1 cellular context compared by ENCODE assay signal in the genomic region with DNA sequence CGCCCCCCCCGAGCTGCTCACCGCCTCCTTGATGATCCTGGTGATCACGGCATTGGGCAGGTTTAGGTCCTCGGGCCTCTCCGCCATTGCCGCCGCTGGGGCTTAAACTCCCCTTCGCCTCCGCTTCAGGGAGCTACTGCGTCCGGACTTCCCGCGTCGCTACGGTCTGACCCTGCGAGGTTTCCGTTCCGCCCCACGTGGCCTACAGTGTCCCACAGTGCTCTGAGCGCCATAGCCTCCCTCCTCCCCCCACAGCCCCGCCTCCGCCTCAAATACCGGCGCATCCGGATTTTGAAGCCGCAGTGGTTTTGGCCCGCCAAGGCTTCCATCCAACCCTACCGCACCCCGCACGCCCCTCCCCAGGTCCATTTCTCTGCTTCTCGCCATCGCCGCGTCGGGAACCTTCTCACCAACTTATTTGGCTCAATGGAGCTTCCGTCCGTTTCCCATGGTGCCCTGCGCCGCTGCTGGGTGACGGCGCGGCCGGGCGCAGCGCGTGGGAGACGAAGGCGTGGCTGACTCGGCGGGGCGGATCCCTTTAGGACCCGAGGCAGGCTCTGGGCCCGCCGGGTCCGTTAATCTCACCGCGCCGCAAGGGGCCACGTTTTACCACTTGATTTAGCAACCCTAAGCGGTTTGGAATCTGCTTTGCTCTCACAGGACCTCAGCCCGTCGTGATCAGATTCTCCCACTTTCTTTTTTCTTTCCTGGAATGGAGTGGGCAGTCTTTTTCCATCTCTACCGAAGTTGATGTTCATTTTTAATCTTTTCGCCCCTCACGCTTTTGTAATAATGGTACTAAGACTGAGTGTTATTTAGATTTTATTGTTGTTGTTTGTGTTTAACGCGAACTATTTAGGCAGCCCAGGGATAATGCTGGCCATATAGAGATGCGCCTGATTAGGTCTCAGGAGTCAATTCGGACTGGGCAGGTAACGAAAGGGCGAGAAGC.
TF ChIP-seq lines count a peak whose summit lies in the region.

C9orf43 (plus strand) TSS at position 541 of the 952 bp plus-strand sequence. CDS start 2,747 bp downstream, outside the sequence.
A gene with protein sequence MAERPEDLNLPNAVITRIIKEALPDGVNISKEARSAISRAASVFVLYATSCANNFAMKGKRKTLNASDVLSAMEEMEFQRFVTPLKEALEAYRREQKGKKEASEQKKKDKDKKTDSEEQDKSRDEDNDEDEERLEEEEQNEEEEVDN (minus strand): TSS at position 469 of the 952 bp plus-strand sequence. CDS start 382 bp downstream, at position 87.

TF ChIP-seq in HepG2, 621 proteins besides CTCF, POLR2A, EP300 and RAD21 (continued from another document and continues in another):
- TF ChIP-seq MTA3 (CRISPR knock-in tag; IDR thresholded peaks at IDR 0.05) (no peak), ZNF3 (CRISPR knock-in tag; IDR thresholded peaks at IDR 0.05) (no peak), SSRP1 (CRISPR knock-in tag; IDR thresholded peaks at IDR 0.05) (no peak), CEBPB (IDR thresholded peaks at IDR 0.05; ENCODE audit: borderline replicate concordance, low read depth, low read length) (peak; percentile 62; the same call in 1 of the 2 replicates), ZNF672 (CRISPR knock-in tag; IDR thresholded peaks at IDR 0.05) (no peak), RBFOX2 (IDR thresholded peaks at IDR 0.05; ENCODE audit: low read depth, low read length) (peak; percentile 93), TCF7 (IDR thresholded peaks at IDR 0.05; ENCODE audit: low read depth) (no peak), MEIS2 (CRISPR knock-in tag; IDR thresholded peaks at IDR 0.05) (peak; percentile 73), ZNF563 (CRISPR knock-in tag; IDR thresholded peaks at IDR 0.05) (no peak; the same call in 1 of the 2 replicates), ZNF292 (CRISPR knock-in tag; IDR thresholded peaks at IDR 0.05; ENCODE audit: borderline replicate concordance, low read depth) (peak; percentile 45; the same call in 1 of the 2 replicates), FOXJ3 (CRISPR knock-in tag; IDR thresholded peaks at IDR 0.05; ENCODE audit: borderline replicate concordance) (0 out of 2 replicates have a peak, but pooled peaks have one; percentile 29), ZNF781 (CRISPR knock-in tag; IDR thresholded peaks at IDR 0.05; ENCODE audit: borderline replicate concordance, not compliant biosample characterization) (no peak), ZNF674 (CRISPR knock-in tag; IDR thresholded peaks at IDR 0.05; ENCODE audit: low read depth) (no peak), ZNF546 (CRISPR knock-in tag; conservative IDR thresholded peaks at IDR 0.05) (0 out of 2 replicates have a peak, but pooled peaks have one; percentile 53), NFATC3 (CRISPR knock-in tag; IDR thresholded peaks at IDR 0.05) (peak; percentile 23; the same call in 1 of the 2 replicates), KLF12 (CRISPR knock-in tag; IDR thresholded peaks at IDR 0.05; ENCODE audit: borderline replicate concordance) (peak; percentile 92), KLF15 (CRISPR knock-in tag; IDR thresholded peaks at IDR 0.05; ENCODE audit: borderline replicate concordance) (0 out of 2 replicates have a peak, but pooled peaks have one; percentile 63), HNF1A (IDR thresholded peaks at IDR 0.05; ENCODE audit: low read depth) (no peak), HNF1A (CRISPR knock-in tag; IDR thresholded peaks at IDR 0.05; ENCODE audit: borderline replicate concordance) (peak; percentile 72; the same call in 1 of the 2 replicates), SCMH1 (CRISPR knock-in tag; IDR thresholded peaks at IDR 0.05; ENCODE audit: borderline replicate concordance) (no peak), ZC3H4 (CRISPR knock-in tag; IDR thresholded peaks at IDR 0.05; ENCODE audit: borderline replicate concordance) (no peak), ZFP37 (CRISPR knock-in tag; IDR thresholded peaks at IDR 0.05; ENCODE audit: borderline replicate concordance) (no peak), JARID2 (CRISPR knock-in tag; IDR thresholded peaks at IDR 0.05; ENCODE audit: insufficient replicate concordance) (no peak), ZBTB21 (CRISPR knock-in tag; IDR thresholded peaks at IDR 0.05) (peak; percentile 45; the same call in 1 of the 2 replicates), ZNF333 (CRISPR knock-in tag; IDR thresholded peaks at IDR 0.05; ENCODE audit: borderline replicate concordance) (peak; percentile 98; the same call in 1 of the 2 replicates), TIGD3 (CRISPR knock-in tag; IDR thresholded peaks at IDR 0.05; ENCODE audit: borderline replicate concordance) (no peak; the same call in 1 of the 2 replicates), DBP (CRISPR knock-in tag; IDR thresholded peaks at IDR 0.05; ENCODE audit: not compliant biosample characterization) (peak; percentile 58), ZBTB3 (CRISPR knock-in tag; IDR thresholded peaks at IDR 0.05; ENCODE audit: borderline replicate concordance, low read depth) (no peak; the same call in 1 of the 2 replicates), SRSF4 (IDR thresholded peaks at IDR 0.05; ENCODE audit: low read depth, low read length, poor library complexity, severe bottlenecking) (no peak)
- TF ChIP-seq, protein P1, sequence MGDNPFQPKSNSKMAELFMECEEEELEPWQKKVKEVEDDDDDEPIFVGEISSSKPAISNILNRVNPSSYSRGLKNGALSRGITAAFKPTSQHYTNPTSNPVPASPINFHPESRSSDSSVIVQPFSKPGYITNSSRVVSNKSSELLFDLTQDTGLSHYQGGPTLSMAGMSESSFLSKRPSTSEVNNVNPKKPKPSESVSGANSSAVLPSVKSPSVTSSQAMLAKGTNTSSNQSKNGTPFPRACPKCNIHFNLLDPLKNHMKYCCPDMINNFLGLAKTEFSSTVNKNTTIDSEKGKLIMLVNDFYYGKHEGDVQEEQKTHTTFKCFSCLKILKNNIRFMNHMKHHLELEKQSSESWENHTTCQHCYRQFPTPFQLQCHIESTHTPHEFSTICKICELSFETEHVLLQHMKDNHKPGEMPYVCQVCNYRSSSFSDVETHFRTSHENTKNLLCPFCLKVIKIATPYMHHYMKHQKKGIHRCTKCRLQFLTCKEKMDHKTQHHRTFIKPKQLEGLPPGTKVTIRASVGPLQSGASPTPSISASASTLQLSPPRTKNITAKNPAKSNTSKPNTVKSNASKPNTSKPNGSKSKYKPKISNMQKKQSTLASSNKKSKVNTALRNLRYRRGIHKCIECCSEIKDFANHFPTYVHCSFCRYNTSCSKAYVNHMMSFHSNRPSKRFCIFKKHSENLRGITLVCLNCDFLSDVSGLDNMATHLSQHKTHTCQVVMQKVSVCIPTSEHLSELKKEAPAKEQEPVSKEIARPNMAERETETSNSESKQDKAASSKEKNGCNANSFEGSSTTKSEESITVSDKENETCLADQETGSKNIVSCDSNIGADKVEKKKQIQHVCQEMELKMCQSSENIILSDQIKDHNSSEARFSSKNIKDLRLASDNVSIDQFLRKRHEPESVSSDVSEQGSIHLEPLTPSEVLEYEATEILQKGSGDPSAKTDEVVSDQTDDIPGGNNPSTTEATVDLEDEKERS (CRISPR knock-in tag; IDR thresholded peaks at IDR 0.05): 0 out of 2 replicates have a peak, but pooled peaks have one; percentile 70
- TF ChIP-seq, protein P2, sequence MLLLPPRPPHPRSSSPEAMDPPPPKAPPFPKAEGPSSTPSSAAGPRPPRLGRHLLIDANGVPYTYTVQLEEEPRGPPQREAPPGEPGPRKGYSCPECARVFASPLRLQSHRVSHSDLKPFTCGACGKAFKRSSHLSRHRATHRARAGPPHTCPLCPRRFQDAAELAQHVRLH (CRISPR knock-in tag; IDR thresholded peaks at IDR 0.05; ENCODE audit: borderline replicate concordance, low read depth): peak; percentile 94; the same call in 1 of the 2 replicates
- TF ChIP-seq, protein P3, sequence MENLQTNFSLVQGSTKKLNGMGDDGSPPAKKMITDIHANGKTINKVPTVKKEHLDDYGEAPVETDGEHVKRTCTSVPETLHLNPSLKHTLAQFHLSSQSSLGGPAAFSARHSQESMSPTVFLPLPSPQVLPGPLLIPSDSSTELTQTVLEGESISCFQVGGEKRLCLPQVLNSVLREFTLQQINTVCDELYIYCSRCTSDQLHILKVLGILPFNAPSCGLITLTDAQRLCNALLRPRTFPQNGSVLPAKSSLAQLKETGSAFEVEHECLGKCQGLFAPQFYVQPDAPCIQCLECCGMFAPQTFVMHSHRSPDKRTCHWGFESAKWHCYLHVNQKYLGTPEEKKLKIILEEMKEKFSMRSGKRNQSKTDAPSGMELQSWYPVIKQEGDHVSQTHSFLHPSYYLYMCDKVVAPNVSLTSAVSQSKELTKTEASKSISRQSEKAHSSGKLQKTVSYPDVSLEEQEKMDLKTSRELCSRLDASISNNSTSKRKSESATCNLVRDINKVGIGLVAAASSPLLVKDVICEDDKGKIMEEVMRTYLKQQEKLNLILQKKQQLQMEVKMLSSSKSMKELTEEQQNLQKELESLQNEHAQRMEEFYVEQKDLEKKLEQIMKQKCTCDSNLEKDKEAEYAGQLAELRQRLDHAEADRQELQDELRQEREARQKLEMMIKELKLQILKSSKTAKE (CRISPR knock-in tag; IDR thresholded peaks at IDR 0.05; ENCODE audit: borderline replicate concordance): peak; percentile 53; the same call in 1 of the 2 replicates
- TF ChIP-seq, protein P4, sequence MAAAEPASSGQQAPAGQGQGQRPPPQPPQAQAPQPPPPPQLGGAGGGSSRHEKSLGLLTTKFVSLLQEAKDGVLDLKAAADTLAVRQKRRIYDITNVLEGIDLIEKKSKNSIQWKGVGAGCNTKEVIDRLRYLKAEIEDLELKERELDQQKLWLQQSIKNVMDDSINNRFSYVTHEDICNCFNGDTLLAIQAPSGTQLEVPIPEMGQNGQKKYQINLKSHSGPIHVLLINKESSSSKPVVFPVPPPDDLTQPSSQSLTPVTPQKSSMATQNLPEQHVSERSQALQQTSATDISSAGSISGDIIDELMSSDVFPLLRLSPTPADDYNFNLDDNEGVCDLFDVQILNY (CRISPR knock-in tag; conservative IDR thresholded peaks at IDR 0.05): peak; percentile 91
- TF ChIP-seq, protein P5, sequence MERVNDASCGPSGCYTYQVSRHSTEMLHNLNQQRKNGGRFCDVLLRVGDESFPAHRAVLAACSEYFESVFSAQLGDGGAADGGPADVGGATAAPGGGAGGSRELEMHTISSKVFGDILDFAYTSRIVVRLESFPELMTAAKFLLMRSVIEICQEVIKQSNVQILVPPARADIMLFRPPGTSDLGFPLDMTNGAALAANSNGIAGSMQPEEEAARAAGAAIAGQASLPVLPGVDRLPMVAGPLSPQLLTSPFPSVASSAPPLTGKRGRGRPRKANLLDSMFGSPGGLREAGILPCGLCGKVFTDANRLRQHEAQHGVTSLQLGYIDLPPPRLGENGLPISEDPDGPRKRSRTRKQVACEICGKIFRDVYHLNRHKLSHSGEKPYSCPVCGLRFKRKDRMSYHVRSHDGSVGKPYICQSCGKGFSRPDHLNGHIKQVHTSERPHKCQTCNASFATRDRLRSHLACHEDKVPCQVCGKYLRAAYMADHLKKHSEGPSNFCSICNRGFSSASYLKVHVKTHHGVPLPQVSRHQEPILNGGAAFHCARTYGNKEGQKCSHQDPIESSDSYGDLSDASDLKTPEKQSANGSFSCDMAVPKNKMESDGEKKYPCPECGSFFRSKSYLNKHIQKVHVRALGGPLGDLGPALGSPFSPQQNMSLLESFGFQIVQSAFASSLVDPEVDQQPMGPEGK (CRISPR knock-in tag; IDR thresholded peaks at IDR 0.05): peak; percentile 80
- TF ChIP-seq, protein P6, sequence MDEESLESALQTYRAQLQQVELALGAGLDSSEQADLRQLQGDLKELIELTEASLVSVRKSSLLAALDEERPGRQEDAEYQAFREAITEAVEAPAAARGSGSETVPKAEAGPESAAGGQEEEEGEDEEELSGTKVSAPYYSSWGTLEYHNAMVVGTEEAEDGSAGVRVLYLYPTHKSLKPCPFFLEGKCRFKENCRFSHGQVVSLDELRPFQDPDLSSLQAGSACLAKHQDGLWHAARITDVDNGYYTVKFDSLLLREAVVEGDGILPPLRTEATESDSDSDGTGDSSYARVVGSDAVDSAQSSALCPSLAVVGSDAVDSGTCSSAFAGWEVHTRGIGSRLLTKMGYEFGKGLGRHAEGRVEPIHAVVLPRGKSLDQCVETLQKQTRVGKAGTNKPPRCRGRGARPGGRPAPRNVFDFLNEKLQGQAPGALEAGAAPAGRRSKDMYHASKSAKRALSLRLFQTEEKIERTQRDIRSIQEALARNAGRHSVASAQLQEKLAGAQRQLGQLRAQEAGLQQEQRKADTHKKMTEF (CRISPR knock-in tag; IDR thresholded peaks at IDR 0.05): peak; percentile 94
